19 cellular contexts compared by ENCODE assay signal in the genomic region with DNA sequence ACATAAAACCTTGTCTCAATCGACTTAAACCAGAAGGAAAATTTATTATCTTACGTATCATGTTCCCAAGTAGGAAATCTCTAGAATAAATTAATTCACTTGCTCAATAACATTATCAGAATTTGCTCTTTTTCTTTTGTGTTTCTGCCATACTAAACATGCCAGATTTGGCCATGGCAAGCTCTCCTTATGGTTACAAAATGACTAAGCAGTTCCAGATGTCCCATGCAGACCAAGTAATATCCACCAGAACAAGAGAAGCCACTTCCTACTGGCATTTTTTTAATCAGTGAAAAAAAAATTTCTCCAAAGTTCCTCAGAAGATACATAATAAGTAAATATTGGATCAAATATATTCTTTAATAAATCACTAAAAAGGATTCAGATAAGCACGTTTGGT. TPM values are rescaled to one million over a fixed set of nuclear protein-coding genes. Genes with fewer than 3 reads are reported as not detected.
DNase-seq lines count a peak whose midpoint lies in the region; TF ChIP-seq lines count a peak whose summit lies in the region.
"Had no signal": no experiment of that assay in that cellular context is flagged by ENCODE, and none has a peak within 500 bp of the region (broad histone marks: within the 10 kb centered on the region; RNA-seq: fewer than 3 reads in every experiment).

No MANE protein-coding gene starts in this region.

- POLR2A ChIA-PET in BJ (lab: Charles Lee): interaction anchor here (0.7 kb wide), 1 partner anchor 15 kb away, joined by 4 read pairs; no protein-coding TSS in a partner anchor

- no peak overlapping the region for H3K4me3 ChIP-seq in BJ (ENCODE audit: low read depth, low read length)
- peak overlapping the region; percentile 21 for H3K4me3 ChIP-seq in coronary artery
- H3K4me3 ChIP-seq in dorsolateral prefrontal cortex: no peak overlapping the region
- H3K4me3 ChIP-seq: BLaER1 treated with 17β-estradiol and CSF1 and Interleukin-3, amounts not matched to agents 10 nM and 100 nM; hepatocyte; stomach had no signal

- no peaks in the 10 kb centered on the region for H3K36me3 ChIP-seq in BJ (ENCODE audit: control insufficient read depth, insufficient read depth, low read length)
- H3K36me3 ChIP-seq: stomach had no signal

- H3K27me3 ChIP-seq in BJ (ENCODE audit: control insufficient read depth, insufficient read depth, low read length): no peaks in the 10 kb centered on the region
- H3K27me3 ChIP-seq in dorsolateral prefrontal cortex: no peaks in the 10 kb centered on the region
- H3K27me3 ChIP-seq: BLaER1 treated with 17β-estradiol and CSF1 and Interleukin-3, amounts not matched to agents 10 nM and 100 nM; hepatocyte; stomach had no signal

- H3K27ac ChIP-seq in coronary artery: no peak overlapping the region
- H3K27ac ChIP-seq in dorsolateral prefrontal cortex: no peak overlapping the region
- H3K27ac ChIP-seq: BLaER1 treated with 17β-estradiol and CSF1 and Interleukin-3, amounts not matched to agents 10 nM and 100 nM; hepatocyte; stomach had no signal

- intact Hi-C loops in dorsolateral prefrontal cortex (cut with DNase I): no loop called here

- CTCF ChIA-PET in BJ (lab: Yijun Ruan, JAX): no interaction called here

- DNase-seq in BJ (ENCODE audit: low read depth) (peak; percentile 46), M059J (ENCODE audit: low read depth) (peak; percentile 12), coronary artery (ENCODE audit: low spot score) (no peak), renal cortical epithelial cell (ENCODE audit: low read depth) (peak; percentile 12), dorsolateral prefrontal cortex (no peak), DMS153 treated with DMSO at 0.1 percent for 48 hours (lab: John Stamatoyannopoulos, UW; ENCODE audit: unreplicated experiment) (no peak), inferior parietal cortex (ENCODE audit: extremely low spot score) (no peak)
- no peak for DNase-seq in activated naive CD4-positive, alpha-beta T cell treated with Interleukin-2 at 50 U/mL for 16 hours
- DNase-seq: activated naive CD8-positive, alpha-beta T cell treated with anti-CD3 and anti-CD28 coated beads, Interleukin-2, amount 10 ng/mL, durations not matched to agents 7 days and 5 days; activated T-cell treated with anti-CD3 and anti-CD28 coated beads, Interleukin-2, amount 50 U/mL, for 1 hour; DMS79; kidney glomerular epithelial cell; MV-4-11; NCI-H2081; NCI-H748 treated with DMSO at 0.1 percent for 48 hours; stimulated activated CD4-positive, alpha-beta T cell treated with anti-CD3 and anti-CD28 coated beads, Interleukin-12 subunit alpha, Interleukin-12 subunit beta, amount 100 ng/mL, for 4 hours; stomach had no signal

- no peak for TF ChIP-seq CTCF in BJ (IDR thresholded peaks at IDR 0.05; ENCODE audit: insufficient read depth, low read depth, low read length)
- TF ChIP-seq CTCF in coronary artery (IDR thresholded peaks at IDR 0.05): no peak
- TF ChIP-seq CTCF in dorsolateral prefrontal cortex (IDR thresholded peaks at IDR 0.05 in 54 of 56, conservative IDR thresholded peaks at IDR 0.05 in 2 of 56; ENCODE audit: low read depth in 1 of 56, partially characterized antibody in 56 of 56): no peak

RNA-seq across cellular contexts. Expression of a gene that starts 25.2 kb away (rescaled TPM):
- 26.2 and 28.0 TPM in 2 replicates for polyA plus RNA-seq in BJ (2011; rRNA removed)
- 109 and 153 TPM in 2 replicates for polyA minus RNA-seq in BJ (2011; rRNA and poly(A)+ RNA removed)
- 16.5 and 18.9 TPM in 2 replicates for total RNA-seq in M059J (2014; rRNA removed; shearing (Covaris generic))
- total RNA-seq in renal cortical epithelial cell (2.7 and 41.8 TPM in 2 replicates), dorsolateral prefrontal cortex (1 to 10 TPM in 116 of 120 experiments, under 1 TPM in 4; 0.81 to 7.2 (median 2.9) TPM)

RNA-seq across cellular contexts. Expression of a gene that starts 56.0 kb away (rescaled TPM):
- polyA plus RNA-seq in BJ (2011; rRNA removed): 4.8 and 7.1 TPM in 2 replicates
- 2.2 and 2.6 TPM in 2 replicates for polyA minus RNA-seq in BJ (2011; rRNA and poly(A)+ RNA removed)
- total RNA-seq in M059J (2014; rRNA removed; shearing (Covaris generic)): 18.5 and 31.3 TPM in 2 replicates
- 5.0 and 21.4 TPM in 2 replicates for total RNA-seq in renal cortical epithelial cell
- total RNA-seq in dorsolateral prefrontal cortex: 1 to 10 TPM in 86 of 120 experiments, under 1 TPM in 21, not detected in 13; 0.35 to 4.6 (median 1.6) TPM

RNA-seq across cellular contexts. Expression of a gene that starts 56.1 kb away (rescaled TPM):
- 2.5 and 8.7 TPM in 2 replicates for polyA plus RNA-seq in BJ (2011; rRNA removed)
- 5.9 and 7.2 TPM in 2 replicates for polyA minus RNA-seq in BJ (2011; rRNA and poly(A)+ RNA removed)
- total RNA-seq in M059J (2014; rRNA removed; shearing (Covaris generic)): 21.5 and 29.0 TPM in 2 replicates
- 26.4 and 46.4 TPM in 2 replicates for total RNA-seq in renal cortical epithelial cell
- total RNA-seq in dorsolateral prefrontal cortex: 10 to 100 TPM; 28.2 to 67.8 (median 45.2) TPM

Comparison
In these comparisons a context has a peak if more than half of its experiments do, and no peak if none do; other contexts are left out.
1. DNase-seq: peak in BJ (single experiment), M059J (single experiment) and renal cortical epithelial cell (single experiment); none in coronary artery (single experiment), dorsolateral prefrontal cortex (0 of 10), DMS153 treated with DMSO at 0.1 percent for 48 hours (single experiment), activated naive CD4-positive, alpha-beta T cell treated with Interleukin-2 at 50 U/mL for 16 hours (single experiment) and inferior parietal cortex (single experiment).